ENCODE assay signal across 17 cellular contexts in genomic region chr10:773562-774161, GRCh38.
DNase-seq lines count a peak whose midpoint lies in the region; ATAC-seq and TF ChIP-seq lines count a peak whose summit lies in the region.
"Had no signal": no experiment of that assay in that cellular context is flagged by ENCODE, and none has a peak within 500 bp of the region (broad histone marks: within the 10 kb centered on the region; RNA-seq: fewer than 3 reads in every experiment).

No MANE protein-coding gene starts in this region.

- peak; percentile 8 for ATAC-seq in naive thymus-derived CD4-positive, alpha-beta T cell
- ATAC-seq: HCT116 had no signal

- in situ Hi-C loops in ACHN (cut with HindIII; ENCODE audit: low pct_ligation_motif_present, low pct_unique_long_range_greater_than_20kb, low sequenced_read_pairs): no loop called here

- intact Hi-C loops in adrenal gland (cut with DNase I): no loop called here
- intact Hi-C loops in naive thymus-derived CD4-positive, alpha-beta T cell (cut with micrococcal nuclease): no loop called here
- intact Hi-C loops in activated CD4-positive, alpha-beta memory T cell treated with anti-CD3 and anti-CD28 coated beads for 36 hours (cut with micrococcal nuclease): no loop called here

- DNase-seq in ACHN: peak; percentile 4
- DNase-seq in GM03348 (ENCODE audit: low spot score): peak; percentile 3
- DNase-seq in adrenal gland: peak in 6 of 7 donors; percentile 71 to 87 (median 83)
- DNase-seq in naive thymus-derived CD4-positive, alpha-beta T cell: no peak
- DNase-seq in NCI-H510A (lab: John Stamatoyannopoulos, UW): no peak
- no peak for DNase-seq in activated CD4-positive, alpha-beta memory T cell treated with anti-CD3 and anti-CD28 coated beads for 36 hours
- DNase-seq in islet precursor cell: no peak
- no peak for DNase-seq in MV-4-11 (lab: John Stamatoyannopoulos, UW)
- DNase-seq: C1 segment of cervical spinal cord; CD8-positive, alpha-beta memory T cell; DMS53; KBM-7; NCI-H187; NCI-H2107; NCI-H524 treated with DMSO at 0.1 percent for 48 hours had no signal

- H3K9me3 ChIP-seq in adrenal gland (replicated peaks in 1 of 3): no peaks in the 10 kb centered on the region
- peaks cover 0 to 7% (median 0%) of the 10 kb centered on the region in 3 experiments for H3K9me3 ChIP-seq in naive thymus-derived CD4-positive, alpha-beta T cell (ENCODE audit: control insufficient read depth in 2 of 3, low read length in 3 of 3)
- H3K9me3 ChIP-seq: SJSA1 had no signal

- peaks cover 0 to 23% (median 1%) of the 10 kb centered on the region in 11 donors for H3K9me3 Mint-ChIP-seq in naive thymus-derived CD4-positive, alpha-beta T cell
- peaks cover 2% of the 10 kb centered on the region for H3K9me3 Mint-ChIP-seq in activated CD4-positive, alpha-beta memory T cell treated with anti-CD3 and anti-CD28 coated beads for 36 hours

- H3K36me3 Mint-ChIP-seq in naive thymus-derived CD4-positive, alpha-beta T cell: peaks cover 0 to 3% (median 0%) of the 10 kb centered on the region in 5 donors
- H3K36me3 Mint-ChIP-seq in activated CD4-positive, alpha-beta memory T cell treated with anti-CD3 and anti-CD28 coated beads for 36 hours: no peaks in the 10 kb centered on the region
- H3K36me3 Mint-ChIP-seq: CD8-positive, alpha-beta memory T cell had no signal

- 64 to 85% (median 80%) methylated on average over 21 to 27 of the region's 27 CpGs for WGBS in adrenal gland, 4 donors

- no peak overlapping the region for H3K27ac Mint-ChIP-seq in naive thymus-derived CD4-positive, alpha-beta T cell
- H3K27ac Mint-ChIP-seq in activated CD4-positive, alpha-beta memory T cell treated with anti-CD3 and anti-CD28 coated beads for 36 hours: no peak overlapping the region
- H3K27ac Mint-ChIP-seq: CD8-positive, alpha-beta memory T cell had no signal

- H3K27ac ChIP-seq in adrenal gland: peak overlapping the region in 2 of 5 donors; percentile 57 to 59
- no peak overlapping the region for H3K27ac ChIP-seq in naive thymus-derived CD4-positive, alpha-beta T cell (ENCODE audit: low read depth, low read length)
- H3K27ac ChIP-seq: SJSA1 had no signal

- CTCF ChIA-PET in naive thymus-derived CD4-positive, alpha-beta T cell (lab: Charles Lee): no interaction called here
- CTCF ChIA-PET in activated CD4-positive, alpha-beta memory T cell treated with anti-CD3 and anti-CD28 coated beads for 36 hours (lab: Charles Lee): no interaction called here

- no peak overlapping the region for H3K4me3 Mint-ChIP-seq in naive thymus-derived CD4-positive, alpha-beta T cell
- no peak overlapping the region for H3K4me3 Mint-ChIP-seq in activated CD4-positive, alpha-beta memory T cell treated with anti-CD3 and anti-CD28 coated beads for 36 hours
- H3K4me3 Mint-ChIP-seq: CD8-positive, alpha-beta memory T cell had no signal

- H3K36me3 ChIP-seq in adrenal gland (replicated peaks in 1 of 2): no peaks in the 10 kb centered on the region
- H3K36me3 ChIP-seq in naive thymus-derived CD4-positive, alpha-beta T cell (ENCODE audit: control insufficient read depth in 2 of 3, insufficient read depth in 3 of 3, low read length in 3 of 3): no peaks in the 10 kb centered on the region
- H3K36me3 ChIP-seq: SJSA1 had no signal

- peaks cover 0 to 7% (median 0%) of the 10 kb centered on the region in 5 donors for H3K27me3 Mint-ChIP-seq in naive thymus-derived CD4-positive, alpha-beta T cell
- H3K27me3 Mint-ChIP-seq in activated CD4-positive, alpha-beta memory T cell treated with anti-CD3 and anti-CD28 coated beads for 36 hours: no peaks in the 10 kb centered on the region

- H3K4me3 ChIP-seq in adrenal gland: no peak overlapping the region
- no peak overlapping the region for H3K4me3 ChIP-seq in naive thymus-derived CD4-positive, alpha-beta T cell (ENCODE audit: low read length)
- H3K4me3 ChIP-seq: SJSA1 had no signal

- no peaks in the 10 kb centered on the region for H3K27me3 ChIP-seq in adrenal gland
- H3K27me3 ChIP-seq in naive thymus-derived CD4-positive, alpha-beta T cell (ENCODE audit: control insufficient read depth in 2 of 2, insufficient read depth in 2 of 2, low read length in 2 of 2): no peaks in the 10 kb centered on the region
- H3K27me3 ChIP-seq: SJSA1 had no signal

- POLR2A ChIA-PET in naive thymus-derived CD4-positive, alpha-beta T cell (lab: Charles Lee): no interaction called here
- POLR2A ChIA-PET in activated CD4-positive, alpha-beta memory T cell treated with anti-CD3 and anti-CD28 coated beads for 36 hours (lab: Charles Lee): no interaction called here

- no peak for TF ChIP-seq POLR2A in adrenal gland (IDR thresholded peaks at IDR 0.05)

- no peak for TF ChIP-seq CTCF in adrenal gland (IDR thresholded peaks at IDR 0.05)

- peaks cover 0 to 2% (median 0%) of the 10 kb centered on the region in 7 donors for H3K4me1 Mint-ChIP-seq in naive thymus-derived CD4-positive, alpha-beta T cell
- no peaks in the 10 kb centered on the region for H3K4me1 Mint-ChIP-seq in activated CD4-positive, alpha-beta memory T cell treated with anti-CD3 and anti-CD28 coated beads for 36 hours (ENCODE audit: low read depth)
- H3K4me1 Mint-ChIP-seq: CD8-positive, alpha-beta memory T cell had no signal

- H3K4me1 ChIP-seq in adrenal gland (replicated peaks in 1 of 2): no peaks in the 10 kb centered on the region
- H3K4me1 ChIP-seq in naive thymus-derived CD4-positive, alpha-beta T cell (ENCODE audit: control insufficient read depth in 2 of 2, insufficient read depth in 2 of 2, low read length in 2 of 2): no peaks in the 10 kb centered on the region

Comparison
In these comparisons a context has a peak if more than half of its experiments do, and no peak if none do; other contexts are left out.
1. DNase-seq: peak in ACHN (single experiment), GM03348 (single experiment) and adrenal gland (6 of 7); none in naive thymus-derived CD4-positive, alpha-beta T cell (0 of 9), NCI-H510A (single experiment), activated CD4-positive, alpha-beta memory T cell treated with anti-CD3 and anti-CD28 coated beads for 36 hours (single experiment), islet precursor cell (single experiment) and MV-4-11 (single experiment).